In the genomic region with DNA sequence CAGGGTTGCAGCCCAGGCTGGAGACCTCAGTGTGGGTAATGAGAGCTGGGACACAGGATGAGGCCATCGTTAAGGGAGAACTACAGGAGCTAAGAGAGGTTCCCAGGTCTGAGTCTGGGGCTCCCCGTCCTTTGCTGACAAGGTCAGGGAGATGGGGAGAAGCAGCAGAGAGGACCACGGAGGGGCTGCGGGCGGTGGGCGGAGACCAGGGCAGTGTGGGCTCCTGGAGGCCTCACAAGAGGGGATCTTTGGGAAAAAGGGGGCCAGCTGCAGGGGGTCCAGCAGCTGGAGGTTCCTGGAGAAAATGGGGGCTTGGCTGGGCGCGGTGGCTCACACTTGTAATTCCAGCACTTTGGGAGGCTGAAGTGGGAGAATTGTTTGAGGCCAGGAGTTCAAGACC, we compare ENCODE assay signal across 1 cellular context.
TF ChIP-seq lines count a peak whose summit lies in the region.

No MANE protein-coding gene starts in this region.

TF ChIP-seq in H1, 55 proteins besides CTCF, POLR2A, EP300 and RAD21:
- TF ChIP-seq RXRA (IDR thresholded peaks at IDR 0.05; ENCODE audit: insufficient read depth, low read depth, low read length) (no peak), MAX (IDR thresholded peaks at IDR 0.05) (no peak), HDAC6 (IDR thresholded peaks at IDR 0.05; ENCODE audit: low read depth, low read length) (no peak), EGR1 (IDR thresholded peaks at IDR 0.05; ENCODE audit: borderline replicate concordance, low read depth, low read length) (no peak), NANOG (IDR thresholded peaks at IDR 0.05; ENCODE audit: insufficient read depth, low read depth, low read length, poor library complexity, severe bottlenecking) (no peak), GTF2F1 (IDR thresholded peaks at IDR 0.05; ENCODE audit: borderline replicate concordance, low read depth, low read length) (no peak), TCF12 (IDR thresholded peaks at IDR 0.05; ENCODE audit: low read depth, low read length) (no peak), POU5F1 (IDR thresholded peaks at IDR 0.05; ENCODE audit: low read depth, low read length) (no peak), TEAD4 (IDR thresholded peaks at IDR 0.05; ENCODE audit: low read depth, low read length) (no peak), FOSL1 (IDR thresholded peaks at IDR 0.05; ENCODE audit: insufficient read depth, low read depth, low read length) (no peak), POLR2AphosphoS5 (IDR thresholded peaks at IDR 0.05; ENCODE audit: low read depth, low read length) (no peak), E2F6 (IDR thresholded peaks at IDR 0.05) (no peak), ASH2L (IDR thresholded peaks at IDR 0.05; ENCODE audit: low read length) (no peak), GABPA (IDR thresholded peaks at IDR 0.05; ENCODE audit: borderline replicate concordance, insufficient read depth, low read length) (no peak), ATF3 (IDR thresholded peaks at IDR 0.05; ENCODE audit: insufficient read depth, low read depth, low read length) (no peak), MAFK (IDR thresholded peaks at IDR 0.05; ENCODE audit: low read depth, low read length) (no peak)
- TF ChIP-seq, protein P1, sequence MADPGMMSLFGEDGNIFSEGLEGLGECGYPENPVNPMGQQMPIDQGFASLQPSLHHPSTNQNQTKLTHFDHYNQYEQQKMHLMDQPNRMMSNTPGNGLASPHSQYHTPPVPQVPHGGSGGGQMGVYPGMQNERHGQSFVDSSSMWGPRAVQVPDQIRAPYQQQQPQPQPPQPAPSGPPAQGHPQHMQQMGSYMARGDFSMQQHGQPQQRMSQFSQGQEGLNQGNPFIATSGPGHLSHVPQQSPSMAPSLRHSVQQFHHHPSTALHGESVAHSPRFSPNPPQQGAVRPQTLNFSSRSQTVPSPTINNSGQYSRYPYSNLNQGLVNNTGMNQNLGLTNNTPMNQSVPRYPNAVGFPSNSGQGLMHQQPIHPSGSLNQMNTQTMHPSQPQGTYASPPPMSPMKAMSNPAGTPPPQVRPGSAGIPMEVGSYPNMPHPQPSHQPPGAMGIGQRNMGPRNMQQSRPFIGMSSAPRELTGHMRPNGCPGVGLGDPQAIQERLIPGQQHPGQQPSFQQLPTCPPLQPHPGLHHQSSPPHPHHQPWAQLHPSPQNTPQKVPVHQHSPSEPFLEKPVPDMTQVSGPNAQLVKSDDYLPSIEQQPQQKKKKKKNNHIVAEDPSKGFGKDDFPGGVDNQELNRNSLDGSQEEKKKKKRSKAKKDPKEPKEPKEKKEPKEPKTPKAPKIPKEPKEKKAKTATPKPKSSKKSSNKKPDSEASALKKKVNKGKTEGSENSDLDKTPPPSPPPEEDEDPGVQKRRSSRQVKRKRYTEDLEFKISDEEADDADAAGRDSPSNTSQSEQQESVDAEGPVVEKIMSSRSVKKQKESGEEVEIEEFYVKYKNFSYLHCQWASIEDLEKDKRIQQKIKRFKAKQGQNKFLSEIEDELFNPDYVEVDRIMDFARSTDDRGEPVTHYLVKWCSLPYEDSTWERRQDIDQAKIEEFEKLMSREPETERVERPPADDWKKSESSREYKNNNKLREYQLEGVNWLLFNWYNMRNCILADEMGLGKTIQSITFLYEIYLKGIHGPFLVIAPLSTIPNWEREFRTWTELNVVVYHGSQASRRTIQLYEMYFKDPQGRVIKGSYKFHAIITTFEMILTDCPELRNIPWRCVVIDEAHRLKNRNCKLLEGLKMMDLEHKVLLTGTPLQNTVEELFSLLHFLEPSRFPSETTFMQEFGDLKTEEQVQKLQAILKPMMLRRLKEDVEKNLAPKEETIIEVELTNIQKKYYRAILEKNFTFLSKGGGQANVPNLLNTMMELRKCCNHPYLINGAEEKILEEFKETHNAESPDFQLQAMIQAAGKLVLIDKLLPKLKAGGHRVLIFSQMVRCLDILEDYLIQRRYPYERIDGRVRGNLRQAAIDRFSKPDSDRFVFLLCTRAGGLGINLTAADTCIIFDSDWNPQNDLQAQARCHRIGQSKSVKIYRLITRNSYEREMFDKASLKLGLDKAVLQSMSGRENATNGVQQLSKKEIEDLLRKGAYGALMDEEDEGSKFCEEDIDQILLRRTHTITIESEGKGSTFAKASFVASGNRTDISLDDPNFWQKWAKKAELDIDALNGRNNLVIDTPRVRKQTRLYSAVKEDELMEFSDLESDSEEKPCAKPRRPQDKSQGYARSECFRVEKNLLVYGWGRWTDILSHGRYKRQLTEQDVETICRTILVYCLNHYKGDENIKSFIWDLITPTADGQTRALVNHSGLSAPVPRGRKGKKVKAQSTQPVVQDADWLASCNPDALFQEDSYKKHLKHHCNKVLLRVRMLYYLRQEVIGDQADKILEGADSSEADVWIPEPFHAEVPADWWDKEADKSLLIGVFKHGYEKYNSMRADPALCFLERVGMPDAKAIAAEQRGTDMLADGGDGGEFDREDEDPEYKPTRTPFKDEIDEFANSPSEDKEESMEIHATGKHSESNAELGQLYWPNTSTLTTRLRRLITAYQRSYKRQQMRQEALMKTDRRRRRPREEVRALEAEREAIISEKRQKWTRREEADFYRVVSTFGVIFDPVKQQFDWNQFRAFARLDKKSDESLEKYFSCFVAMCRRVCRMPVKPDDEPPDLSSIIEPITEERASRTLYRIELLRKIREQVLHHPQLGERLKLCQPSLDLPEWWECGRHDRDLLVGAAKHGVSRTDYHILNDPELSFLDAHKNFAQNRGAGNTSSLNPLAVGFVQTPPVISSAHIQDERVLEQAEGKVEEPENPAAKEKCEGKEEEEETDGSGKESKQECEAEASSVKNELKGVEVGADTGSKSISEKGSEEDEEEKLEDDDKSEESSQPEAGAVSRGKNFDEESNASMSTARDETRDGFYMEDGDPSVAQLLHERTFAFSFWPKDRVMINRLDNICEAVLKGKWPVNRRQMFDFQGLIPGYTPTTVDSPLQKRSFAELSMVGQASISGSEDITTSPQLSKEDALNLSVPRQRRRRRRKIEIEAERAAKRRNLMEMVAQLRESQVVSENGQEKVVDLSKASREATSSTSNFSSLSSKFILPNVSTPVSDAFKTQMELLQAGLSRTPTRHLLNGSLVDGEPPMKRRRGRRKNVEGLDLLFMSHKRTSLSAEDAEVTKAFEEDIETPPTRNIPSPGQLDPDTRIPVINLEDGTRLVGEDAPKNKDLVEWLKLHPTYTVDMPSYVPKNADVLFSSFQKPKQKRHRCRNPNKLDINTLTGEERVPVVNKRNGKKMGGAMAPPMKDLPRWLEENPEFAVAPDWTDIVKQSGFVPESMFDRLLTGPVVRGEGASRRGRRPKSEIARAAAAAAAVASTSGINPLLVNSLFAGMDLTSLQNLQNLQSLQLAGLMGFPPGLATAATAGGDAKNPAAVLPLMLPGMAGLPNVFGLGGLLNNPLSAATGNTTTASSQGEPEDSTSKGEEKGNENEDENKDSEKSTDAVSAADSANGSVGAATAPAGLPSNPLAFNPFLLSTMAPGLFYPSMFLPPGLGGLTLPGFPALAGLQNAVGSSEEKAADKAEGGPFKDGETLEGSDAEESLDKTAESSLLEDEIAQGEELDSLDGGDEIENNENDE (IDR thresholded peaks at IDR 0.05; ENCODE audit: insufficient replicate concordance, low read length) = no peak
